In the genomic region with DNA sequence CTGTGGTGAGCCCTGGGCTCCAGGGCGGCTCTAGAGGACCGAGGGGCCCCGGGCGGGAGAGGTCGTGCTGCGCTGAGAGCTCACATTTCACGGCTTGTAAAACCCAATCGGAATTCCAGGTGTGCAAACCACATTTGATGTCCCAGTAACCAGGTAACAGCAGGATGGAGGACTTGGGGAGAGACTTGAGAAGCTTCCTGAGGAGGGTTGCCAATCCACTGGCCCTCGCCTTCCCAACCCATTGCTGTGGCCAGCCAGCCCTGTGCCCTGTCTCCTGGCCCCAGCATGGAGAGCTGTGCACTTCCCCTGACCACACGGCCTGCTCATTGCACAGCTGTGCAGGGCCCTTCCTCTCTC, we compare ENCODE assay signal across 1 cellular context.
TF ChIP-seq lines count a peak whose summit lies in the region.

No MANE protein-coding gene starts in this region.

TF ChIP-seq in SK-N-SH treated with all-trans-retinoic acid at 6 μM for 48 hours, 23 proteins besides CTCF, POLR2A, EP300 and RAD21 (continued from another document):
- TF ChIP-seq, protein P1, sequence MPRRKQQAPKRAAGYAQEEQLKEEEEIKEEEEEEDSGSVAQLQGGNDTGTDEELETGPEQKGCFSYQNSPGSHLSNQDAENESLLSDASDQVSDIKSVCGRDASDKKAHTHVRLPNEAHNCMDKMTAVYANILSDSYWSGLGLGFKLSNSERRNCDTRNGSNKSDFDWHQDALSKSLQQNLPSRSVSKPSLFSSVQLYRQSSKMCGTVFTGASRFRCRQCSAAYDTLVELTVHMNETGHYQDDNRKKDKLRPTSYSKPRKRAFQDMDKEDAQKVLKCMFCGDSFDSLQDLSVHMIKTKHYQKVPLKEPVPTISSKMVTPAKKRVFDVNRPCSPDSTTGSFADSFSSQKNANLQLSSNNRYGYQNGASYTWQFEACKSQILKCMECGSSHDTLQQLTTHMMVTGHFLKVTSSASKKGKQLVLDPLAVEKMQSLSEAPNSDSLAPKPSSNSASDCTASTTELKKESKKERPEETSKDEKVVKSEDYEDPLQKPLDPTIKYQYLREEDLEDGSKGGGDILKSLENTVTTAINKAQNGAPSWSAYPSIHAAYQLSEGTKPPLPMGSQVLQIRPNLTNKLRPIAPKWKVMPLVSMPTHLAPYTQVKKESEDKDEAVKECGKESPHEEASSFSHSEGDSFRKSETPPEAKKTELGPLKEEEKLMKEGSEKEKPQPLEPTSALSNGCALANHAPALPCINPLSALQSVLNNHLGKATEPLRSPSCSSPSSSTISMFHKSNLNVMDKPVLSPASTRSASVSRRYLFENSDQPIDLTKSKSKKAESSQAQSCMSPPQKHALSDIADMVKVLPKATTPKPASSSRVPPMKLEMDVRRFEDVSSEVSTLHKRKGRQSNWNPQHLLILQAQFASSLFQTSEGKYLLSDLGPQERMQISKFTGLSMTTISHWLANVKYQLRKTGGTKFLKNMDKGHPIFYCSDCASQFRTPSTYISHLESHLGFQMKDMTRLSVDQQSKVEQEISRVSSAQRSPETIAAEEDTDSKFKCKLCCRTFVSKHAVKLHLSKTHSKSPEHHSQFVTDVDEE (CRISPR knock-in tag; IDR thresholded peaks at IDR 0.05), result no peak
- no peak for TF ChIP-seq SNAI2 (CRISPR knock-in tag; IDR thresholded peaks at IDR 0.05)
- TF ChIP-seq ZNF70 (CRISPR knock-in tag; IDR thresholded peaks at IDR 0.05), result no peak
TF ChIP-seq in SK-N-SH treated with all-trans-retinoic acid at 6 μM for 48 hours: peak in this region for 0.
